ENCODE assay signal across 8 cellular contexts in genomic region chr11:73308003-73308962, GRCh38. TPM values are rescaled to one million over a fixed set of nuclear protein-coding genes. Genes with fewer than 3 reads are reported as not detected.
DNase-seq lines count a peak whose midpoint lies in the region; ATAC-seq, FAIRE-seq and TF ChIP-seq lines count a peak whose summit lies in the region.

TSS of gene ARHGEF17 (plus strand) at chr11:73308276. CDS start at chr11:73308639, 363 bp downstream.

- 3% methylated on average over 49 of the region's 105 CpGs; no CpG with 5 or more reads in 1 of the 2 experiments for WGBS in H1 (ENCODE audit: extremely low coverage in 1 of 2, insufficient coverage in 1 of 2, insufficient read length in 1 of 2, insufficient replicate concordance in 2 of 2, low coverage in 1 of 2, low lambda C conversion rate in 2 of 2, missing lambda C conversion rate in 1 of 2), 2 experiments
- 0 to 1% methylated on average over 80 to 105 of the region's 105 CpGs for WGBS in lung, 2 donors

- H3K4me2 ChIP-seq in H1 (ENCODE audit: insufficient read depth in 1 of 2, low read depth in 2 of 2, low read length in 2 of 2): peak within 1 kb of the TSS; percentile 37 to 98

- peak within 1 kb of the TSS; percentile 74; the same call in 1 of the 2 replicates for H2AFZ ChIP-seq in H1 (ENCODE audit: low read length)

- no peak for FAIRE-seq in H1 (lab: Jason Lieb, UNC)

- peaks cover 3% of the 10 kb centered on the region; the same call in 1 of the 2 replicates for H3K79me1 ChIP-seq in H1 (ENCODE audit: low read depth, low read length)

- DNase-seq in activated T-cell treated with anti-CD3 and anti-CD28 coated beads for 1 hour (ENCODE audit: low read depth) (peak; percentile 17), NCI-H2171 treated with DMSO at 0.1 percent for 48 hours (lab: John Stamatoyannopoulos, UW) (peak; percentile 94), H1 (ENCODE audit: low read depth in 1 of 2, low spot score in 2 of 2) (peak in 1 of 2 experiments; percentile 87), lung (ENCODE audit: low spot score) (peak; percentile 80)
- DNase-seq in activated T-cell treated with anti-CD3 and anti-CD28 coated beads, Interleukin-2, amount 50 U/mL, for 48 hours: no peak
- DNase-seq in activated CD4-positive, alpha-beta T cell treated with anti-CD3 and anti-CD28 coated beads, Interleukin-2, amount 50 U/mL, for 1 hour: peak; percentile 18
- DNase-seq in stimulated activated CD8-positive, alpha-beta memory T cell treated with anti-CD3 and anti-CD28 coated beads, Interleukin-15, amount 100 ng/mL, for 4 hours (ENCODE audit: low read depth in 2 of 2): peak; percentile 14 to 21

- no peak within 1 kb of the TSS for H3K14ac ChIP-seq in H1 (ENCODE audit: insufficient read length)

- peaks cover 3 to 20% (median 8%) of the 10 kb centered on the region in 4 experiments; a peak in 6 of 7 replicates for H3K4me1 ChIP-seq in H1 (replicated peaks in 1 of 4; ENCODE audit: control insufficient read depth in 3 of 4, insufficient read depth in 4 of 4, low read length in 3 of 4)
- H3K4me1 ChIP-seq in lung (ENCODE audit: control insufficient read depth in 2 of 2, insufficient read depth in 2 of 2, low read length in 2 of 2): peaks cover 4 to 10% of the 10 kb centered on the region in 2 donors

- H2BK120ac ChIP-seq in H1 (replicated peaks; ENCODE audit: low read depth, low read length): no peak within 1 kb of the TSS

- no peak for TF ChIP-seq EP300 in H1 (IDR thresholded peaks at IDR 0.05; ENCODE audit: borderline replicate concordance in 1 of 2, low read depth in 2 of 2, low read length in 2 of 2)

- TF ChIP-seq POLR2A in H1 (IDR thresholded peaks at IDR 0.05; ENCODE audit: control extremely low read depth in 1 of 2, low read depth in 2 of 2, low read length in 2 of 2): no peak; a peak in 1 of 3 replicates

- H3K27me3 ChIP-seq in H1 (replicated peaks in 1 of 4; ENCODE audit: control insufficient read depth in 3 of 4, extremely low read depth in 1 of 4, insufficient read depth in 3 of 4, low read length in 3 of 4): peaks cover 0 to 43% (median 30%) of the 10 kb centered on the region in 4 experiments; a peak in 6 of 7 replicates
- no peaks in the 10 kb centered on the region for H3K27me3 ChIP-seq in lung (ENCODE audit: control insufficient read depth, insufficient read depth)

- no peak within 1 kb of the TSS for H3K56ac ChIP-seq in H1 (replicated peaks; ENCODE audit: insufficient read length, low read depth, low read length)

- H2BK15ac ChIP-seq in H1 (ENCODE audit: low read length): peak within 1 kb of the TSS; percentile 72; the same call in 1 of the 2 replicates

- no peaks in the 10 kb centered on the region for H3K79me2 ChIP-seq in H1 (ENCODE audit: control insufficient read depth in 1 of 2, insufficient read depth in 2 of 2, low read length in 2 of 2)

- H2BK20ac ChIP-seq in H1 (ENCODE audit: low read length): no peak within 1 kb of the TSS; the same call in 1 of the 2 replicates

- CTCF ChIA-PET in H1 (lab: Charles Lee; ENCODE audit: partially characterized antibody): interaction anchor here (0.6 to 25.1 kb wide), 15 partner anchors 14 to 561 kb away, joined by 3 to 383 read pairs (median 9); no protein-coding TSS in a partner anchor

- H4K20me1 ChIP-seq in H1 (replicated peaks in 1 of 2; ENCODE audit: control insufficient read depth in 1 of 2, insufficient read depth in 2 of 2, low read length in 2 of 2): peaks cover 10 to 24% of the 10 kb centered on the region in 2 experiments

- no peak within 1 kb of the TSS for H3K4ac ChIP-seq in H1 (replicated peaks; ENCODE audit: insufficient read length, low read depth, low read length)

- ATAC-seq in HG02943 (IDR thresholded peaks at IDR 0.05; ENCODE audit: low read depth, unreplicated experiment) (peak; percentile 31), lung (ENCODE audit: insufficient read depth, low FRiP score) (peak; percentile 37)

- H3K9me3 ChIP-seq in H1 (ENCODE audit: insufficient read depth in 2 of 2, low read depth in 1 of 2, low read length in 1 of 2): no peaks in the 10 kb centered on the region
- H3K9me3 ChIP-seq in lung (ENCODE audit: control insufficient read depth in 2 of 2, insufficient read depth in 1 of 2, low read length in 1 of 2): no peaks in the 10 kb centered on the region

- H3K36me3 ChIP-seq in H1 (ENCODE audit: control insufficient read depth in 2 of 4, insufficient read depth in 4 of 4, low read length in 3 of 4): no peaks in the 10 kb centered on the region
- H3K36me3 ChIP-seq in lung (ENCODE audit: control insufficient read depth in 2 of 2, insufficient read depth in 2 of 2, low read length in 2 of 2): no peaks in the 10 kb centered on the region

- H2AK5ac ChIP-seq in H1 (ENCODE audit: low read depth, low read length): no peak within 1 kb of the TSS

- peak within 1 kb of the TSS; percentile 6 for H4K91ac ChIP-seq in H1 (replicated peaks; ENCODE audit: insufficient read length, low read length)

- H4K8ac ChIP-seq in H1 (ENCODE audit: extremely low read depth, insufficient read depth, low read length): peak within 1 kb of the TSS; percentile 84

- TF ChIP-seq RAD21 in H1 (IDR thresholded peaks at IDR 0.05 in 1 of 2, conservative IDR thresholded peaks at IDR 0.05 in 1 of 2; ENCODE audit: low read depth in 2 of 2, low read length in 2 of 2): no peak

- peak within 1 kb of the TSS; percentile 71 for H3K18ac ChIP-seq in H1 (ENCODE audit: extremely low read depth, low read length)

- POLR2A ChIA-PET in H1 (lab: Charles Lee; ENCODE audit: partially characterized antibody): interaction anchor here (0.7 to 7.8 kb wide), 16 partner anchors 9 to 166 kb away, joined by 3 to 91 read pairs (median 4); partner anchors contain the start of gene FCHSD2

- 0 out of 2 replicates have a peak within 1 kb of the TSS, but pooled peaks have one; percentile 60 for H2BK12ac ChIP-seq in H1 (ENCODE audit: low read depth, low read length)

- H3K23me2 ChIP-seq in H1 (ENCODE audit: low read depth, low read length): peaks cover 18% of the 10 kb centered on the region

- H3K27ac ChIP-seq in H1 (ENCODE audit: low read depth, low read length) (0 out of 2 replicates have a peak within 1 kb of the TSS, but pooled peaks have one; percentile 39), lung (ENCODE audit: low read depth in 1 of 2, low read length in 1 of 2) (peak within 1 kb of the TSS; percentile 97 to 98)

- H4K5ac ChIP-seq in H1 (ENCODE audit: insufficient read length, low read depth, low read length): peak within 1 kb of the TSS; percentile 51

- no peak within 1 kb of the TSS for H3K23ac ChIP-seq in H1 (ENCODE audit: insufficient read length)

- TF ChIP-seq CTCF in H1 (IDR thresholded peaks at IDR 0.05; ENCODE audit: control extremely low read depth in 1 of 3, insufficient read depth in 1 of 3, low read depth in 1 of 3, low read length in 3 of 3) (no peak), lung (IDR thresholded peaks at IDR 0.05; ENCODE audit: control extremely low read depth, extremely low read depth) (no peak)

- peak within 1 kb of the TSS; percentile 3 to 52 (median 38); a peak in 6 of 7 replicates for H3K9ac ChIP-seq in H1 (replicated peaks in 1 of 4; ENCODE audit: extremely low read depth in 1 of 4, low read depth in 3 of 4, low read length in 3 of 4)

- H3K4me3 ChIP-seq in H1 (ENCODE audit: extremely low read depth in 1 of 4, insufficient read depth in 2 of 4, low read depth in 3 of 4, low read length in 4 of 4): peak within 1 kb of the TSS; percentile 57 to 88 (median 84)
- H3K4me3 ChIP-seq in lung: peak within 1 kb of the TSS; percentile 64

- peak within 1 kb of the TSS; percentile 88; the same call in 1 of the 2 replicates for H2BK5ac ChIP-seq in H1 (ENCODE audit: low read depth, low read length)

TF ChIP-seq in H1, 55 proteins besides CTCF, POLR2A, EP300 and RAD21 (continues in another document):
- TF ChIP-seq KDM4A (IDR thresholded peaks at IDR 0.05; ENCODE audit: low read depth, low read length, severe bottlenecking) (peak; percentile 20), E2F6 (IDR thresholded peaks at IDR 0.05) (peak; percentile 10; the same call in 1 of the 2 replicates), ASH2L (IDR thresholded peaks at IDR 0.05; ENCODE audit: low read length) (no peak), TBP (IDR thresholded peaks at IDR 0.05; ENCODE audit: low read depth, low read length) (0 out of 2 replicates have a peak, but pooled peaks have one; percentile 6), PHF8 (conservative IDR thresholded peaks at IDR 0.05; ENCODE audit: low read depth, low read length) (peak; percentile 48), TAF1 (IDR thresholded peaks at IDR 0.05; ENCODE audit: low read depth, low read length) (no peak; the same call in 1 of the 2 replicates), GABPA (IDR thresholded peaks at IDR 0.05; ENCODE audit: borderline replicate concordance, insufficient read depth, low read length) (0 out of 2 replicates have a peak, but pooled peaks have one; percentile 7), NRF1 (IDR thresholded peaks at IDR 0.05; ENCODE audit: low read depth, low read length) (no peak)

RNA-seq across cellular contexts. Expression of gene ARHGEF17, which starts in this region (rescaled TPM):
- 12.9 and 14.6 TPM in 2 replicates for total RNA-seq in H1 (2021; fragmentation: NEBNext Ultra II Directional; extraction: Animal tissue kit (Norgen Biotek cat#: 25700))
- polyA plus RNA-seq in H1 (2011; rRNA removed) (11.3 and 23.4 TPM in 2 replicates), lung (10 to 100 TPM; 27.9 to 39.4 TPM)
- polyA plus RNA-seq in H1 (2011; cell fraction: cytosol; rRNA removed): 12.4 TPM
- polyA plus RNA-seq in H1 (2011; cell fraction: nucleus; rRNA removed): 65.2 TPM
- polyA plus RNA-seq in H1 (2012, experiment 1 of 2): 5.6 to 10.8 TPM (median 10.0 TPM) in 4 replicates
- polyA plus RNA-seq in H1 (2012, experiment 2 of 2): 7.7 TPM
- 5.6 TPM for polyA plus RNA-seq in H1 (2013, experiment 1 of 2)
- polyA plus RNA-seq in H1 (2013, experiment 2 of 2): 5.2 TPM
- 15.5 and 17.0 TPM in 2 replicates for polyA minus RNA-seq in H1 (2011; rRNA and poly(A)+ RNA removed)
- polyA minus RNA-seq in H1 (2011; cell fraction: cytosol; rRNA and poly(A)+ RNA removed): 26.9 TPM
- polyA minus RNA-seq in H1 (2011; cell fraction: nucleus; rRNA and poly(A)+ RNA removed): 34.7 TPM
- 10 to 100 TPM; 67.6 to 74.6 TPM for total RNA-seq in lung

Comparison
In these comparisons a context has a peak if more than half of its experiments do, and no peak if none do; other contexts are left out.
1. DNase-seq: peak in activated T-cell treated with anti-CD3 and anti-CD28 coated beads for 1 hour (single experiment), NCI-H2171 treated with DMSO at 0.1 percent for 48 hours (single experiment), activated CD4-positive, alpha-beta T cell treated with anti-CD3 and anti-CD28 coated beads, Interleukin-2, amount 50 U/mL, for 1 hour (single experiment), lung (single experiment) and stimulated activated CD8-positive, alpha-beta memory T cell treated with anti-CD3 and anti-CD28 coated beads, Interleukin-15, amount 100 ng/mL, for 4 hours (2 of 2); none in activated T-cell treated with anti-CD3 and anti-CD28 coated beads, Interleukin-2, amount 50 U/mL, for 48 hours (0 of 2).